23 cellular contexts compared by ENCODE assay signal in genomic region chr14:103897075-103897947, GRCh38. TPM values are rescaled to one million over a fixed set of nuclear protein-coding genes. Genes with fewer than 3 reads are reported as not detected.
DNase-seq lines count a peak whose midpoint lies in the region; ATAC-seq, FAIRE-seq and TF ChIP-seq lines count a peak whose summit lies in the region.
"Had no signal": no experiment of that assay in that cellular context is flagged by ENCODE, and none has a peak within 500 bp of the region (broad histone marks: within the 10 kb centered on the region; RNA-seq: fewer than 3 reads in every experiment).

No MANE protein-coding gene starts in this region.

- no peaks in the 10 kb centered on the region for H3K27me3 ChIP-seq in hepatocyte
- H3K27me3 ChIP-seq in CD4-positive, alpha-beta T cell (ENCODE audit: control insufficient read depth, insufficient read depth, low read length) = no peaks in the 10 kb centered on the region
- H3K27me3 ChIP-seq: brain microvascular endothelial cell, esophagus squamous epithelium, testis had no signal

- 86% methylated on average over 27 of the region's 27 CpGs for WGBS in hepatocyte (ENCODE audit: low lambda C conversion rate, missing lambda C conversion rate)

- ATAC-seq in GM21576 (IDR thresholded peaks at IDR 0.05; ENCODE audit: unreplicated experiment) = no peak
- ATAC-seq in CD4-positive, alpha-beta T cell (ENCODE audit: poor library complexity) = no peak
- ATAC-seq: activated T-cell treated with anti-CD3 and anti-CD28 coated beads, Interleukin-2, amount 50 U/mL, for 72 hours had no signal

- no peak overlapping the region for H2AFZ ChIP-seq in hepatocyte

- DNase-seq in DMS79 (lab: John Stamatoyannopoulos, UW) (peak; percentile 48), RCC 7860 (ENCODE audit: low spot score) (peak; percentile 57), hepatocyte (ENCODE audit: low spot score) (peak; percentile 73), neural crest cell (ENCODE audit: low read depth, low spot score) (no peak), D721Med (ENCODE audit: insufficient read length, low spot score) (no peak), DMS 273 treated with DMSO at 0.1 percent for 48 hours (lab: John Stamatoyannopoulos, UW) (no peak)
- DNase-seq in CD4-positive, alpha-beta T cell = no peak
- DNase-seq: activated CD4-positive, alpha-beta memory T cell treated with anti-CD3 and anti-CD28 coated beads, Interleukin-2, amount 10 ng/mL, durations not matched to agents 7 days and 5 days; activated naive CD8-positive, alpha-beta T cell treated with anti-CD3 and anti-CD28 coated beads for 36 hours; activated T-cell treated with anti-CD3 and anti-CD28 coated beads, Interleukin-2, amount 50 U/mL, for 72 hours; brain microvascular endothelial cell; COR-L47; dermis blood vessel endothelial cell; esophagus squamous epithelium; GF-D8; KG1; NCI-H1048; SHP77 treated with DMSO at 0.1 percent for 48 hours; testis; WERI-Rb-1 had no signal

- peaks cover 4% of the 10 kb centered on the region for H3K9me3 Mint-ChIP-seq in neural crest cell
- H3K9me3 Mint-ChIP-seq in CD4-positive, alpha-beta T cell = no peaks in the 10 kb centered on the region
- H3K9me3 Mint-ChIP-seq: activated naive CD8-positive, alpha-beta T cell treated with anti-CD3 and anti-CD28 coated beads for 36 hours; activated T-cell treated with anti-CD3 and anti-CD28 coated beads, Interleukin-2, amount 50 U/mL, for 72 hours had no signal

- no peaks in the 10 kb centered on the region for H3K27me3 Mint-ChIP-seq in neural crest cell (ENCODE audit: low read depth)
- H3K27me3 Mint-ChIP-seq in CD4-positive, alpha-beta T cell = no peaks in the 10 kb centered on the region
- H3K27me3 Mint-ChIP-seq: activated CD4-positive, alpha-beta memory T cell treated with anti-CD3 and anti-CD28 coated beads, Interleukin-2, amount 10 ng/mL, durations not matched to agents 7 days and 5 days had no signal

- H3K4me1 ChIP-seq in hepatocyte (ENCODE audit: insufficient read depth) = peaks cover 7% of the 10 kb centered on the region

- H3K27ac Mint-ChIP-seq in neural crest cell (ENCODE audit: unreplicated experiment) = peak overlapping the region; percentile 28
- H3K27ac Mint-ChIP-seq in CD4-positive, alpha-beta T cell = no peak overlapping the region
- H3K27ac Mint-ChIP-seq: activated CD4-positive, alpha-beta memory T cell treated with anti-CD3 and anti-CD28 coated beads, Interleukin-2, amount 10 ng/mL, durations not matched to agents 7 days and 5 days; activated naive CD8-positive, alpha-beta T cell treated with anti-CD3 and anti-CD28 coated beads for 36 hours; activated T-cell treated with anti-CD3 and anti-CD28 coated beads, Interleukin-2, amount 50 U/mL, for 72 hours had no signal

- peak overlapping the region; percentile 69 for H3K27ac ChIP-seq in hepatocyte
- no peak overlapping the region for H3K27ac ChIP-seq in CD4-positive, alpha-beta T cell (ENCODE audit: low read depth, low read length)
- H3K27ac ChIP-seq: brain microvascular endothelial cell, testis, WERI-Rb-1 had no signal

- H3K4me3 Mint-ChIP-seq in neural crest cell = no peak overlapping the region
- H3K4me3 Mint-ChIP-seq in CD4-positive, alpha-beta T cell = no peak overlapping the region
- H3K4me3 Mint-ChIP-seq: activated CD4-positive, alpha-beta memory T cell treated with anti-CD3 and anti-CD28 coated beads, Interleukin-2, amount 10 ng/mL, durations not matched to agents 7 days and 5 days; activated naive CD8-positive, alpha-beta T cell treated with anti-CD3 and anti-CD28 coated beads for 36 hours; activated T-cell treated with anti-CD3 and anti-CD28 coated beads, Interleukin-2, amount 50 U/mL, for 72 hours had no signal

- TF ChIP-seq CTCF in hepatocyte (IDR thresholded peaks at IDR 0.05; ENCODE audit: poor library complexity) (no peak), neural crest cell (conservative IDR thresholded peaks at IDR 0.05) (no peak), D721Med (IDR thresholded peaks at IDR 0.05; ENCODE audit: insufficient read depth, missing control alignments) (no peak)
- TF ChIP-seq CTCF in CD4-positive, alpha-beta T cell (IDR thresholded peaks at IDR 0.05) = no peak

- H3K4me1 Mint-ChIP-seq in neural crest cell = no peaks in the 10 kb centered on the region
- H3K4me1 Mint-ChIP-seq in CD4-positive, alpha-beta T cell (ENCODE audit: low read depth) = no peaks in the 10 kb centered on the region

- no peaks in the 10 kb centered on the region for H3K9me2 ChIP-seq in hepatocyte (replicated peaks; ENCODE audit: insufficient read depth)

- FAIRE-seq in RCC 7860 (lab: Jason Lieb, UNC) = peak; percentile 81
- FAIRE-seq in D721Med (lab: Jason Lieb, UNC) = no peak
- FAIRE-seq: islet of Langerhans had no signal

- H3K79me2 ChIP-seq in hepatocyte = no peaks in the 10 kb centered on the region

- no peaks in the 10 kb centered on the region for H4K20me1 ChIP-seq in hepatocyte (ENCODE audit: insufficient read depth, poor library complexity, severe bottlenecking)

- intact Hi-C loops in CD4-positive, alpha-beta T cell (cut with DNase I, micrococcal nuclease) = no loop called here

- CTCF ChIA-PET in CD4-positive, alpha-beta T cell (lab: Charles Lee) = no interaction called here

- H3K9me3 ChIP-seq in hepatocyte (ENCODE audit: low read depth) = no peaks in the 10 kb centered on the region
- no peaks in the 10 kb centered on the region for H3K9me3 ChIP-seq in CD4-positive, alpha-beta T cell (ENCODE audit: control insufficient read depth, low read length)
- H3K9me3 ChIP-seq: esophagus squamous epithelium, testis had no signal

- no peak overlapping the region for H3K4me2 ChIP-seq in hepatocyte

- H3K36me3 Mint-ChIP-seq in neural crest cell (ENCODE audit: low read depth) = peaks cover 3% of the 10 kb centered on the region
- H3K36me3 Mint-ChIP-seq in CD4-positive, alpha-beta T cell (ENCODE audit: low read depth) = no peaks in the 10 kb centered on the region
- H3K36me3 Mint-ChIP-seq: activated naive CD8-positive, alpha-beta T cell treated with anti-CD3 and anti-CD28 coated beads for 36 hours had no signal

- H3K36me3 ChIP-seq in hepatocyte (replicated peaks; ENCODE audit: insufficient read depth, low read depth) = no peaks in the 10 kb centered on the region
- H3K36me3 ChIP-seq: brain microvascular endothelial cell, esophagus squamous epithelium, WERI-Rb-1 had no signal

- no peak overlapping the region for H3K4me3 ChIP-seq in hepatocyte
- H3K4me3 ChIP-seq: esophagus squamous epithelium, testis had no signal

- POLR2A ChIA-PET in CD4-positive, alpha-beta T cell (lab: Charles Lee) = no interaction called here

RNA-seq across cellular contexts. Expression of gene TDRD9, which starts 30.9 kb away (rescaled TPM):
- total RNA-seq in hepatocyte (0.73 and 2.2 TPM in 2 replicates), neural crest cell (not detected in 2 replicates)
- polyA plus RNA-seq in hepatocyte = 1.3 and 2.3 TPM in 2 replicates
- total RNA-seq in CD4-positive, alpha-beta T cell = under 1 TPM; 0.17 to 0.27 TPM
- total RNA-seq: T-helper 1 cell treated with Interleukin-12 subunit alpha and Interleukin-12 subunit beta and Interleukin-4 antibody, amounts not matched to agents 30 ng/mL and 1 ng/mL, for 36 hours had no signal

RNA-seq across cellular contexts. Expression of gene RD3L, which starts 45.0 kb away (rescaled TPM):
- total RNA-seq in hepatocyte (not detected in 2 replicates), neural crest cell (not detected in 2 replicates)
- polyA plus RNA-seq in hepatocyte = not detected in 2 replicates
- not detected for total RNA-seq in CD4-positive, alpha-beta T cell
- total RNA-seq: activated CD4-positive, alpha-beta memory T cell treated with anti-CD3 and anti-CD28 coated beads, Interleukin-2, amount 10 ng/mL, durations not matched to agents 7 days and 5 days; activated naive CD8-positive, alpha-beta T cell treated with anti-CD3 and anti-CD28 coated beads for 36 hours; activated T-cell treated with anti-CD3 and anti-CD28 coated beads, Interleukin-2, amount 50 U/mL, for 72 hours; dermis blood vessel endothelial cell; esophagus squamous epithelium; T-helper 1 cell treated with Interleukin-12 subunit alpha and Interleukin-12 subunit beta and Interleukin-4 antibody, amounts not matched to agents 30 ng/mL and 1 ng/mL, for 36 hours; testis had no signal

RNA-seq across cellular contexts. Expression of gene PPP1R13B, which starts 49.9 kb away (rescaled TPM):
- total RNA-seq in hepatocyte = 8.1 and 9.4 TPM in 2 replicates
- polyA plus RNA-seq in hepatocyte = 20.2 and 20.3 TPM in 2 replicates
- 3.9 and 6.8 TPM in 2 replicates for total RNA-seq in neural crest cell
- 10 to 100 TPM; 14.3 to 14.4 TPM for total RNA-seq in CD4-positive, alpha-beta T cell

Comparison
In these comparisons a context has a peak if more than half of its experiments do, and no peak if none do; other contexts are left out.
1. DNase-seq: peak in DMS79 (single experiment), RCC 7860 (single experiment) and hepatocyte (single experiment); none in neural crest cell (single experiment), D721Med (single experiment), CD4-positive, alpha-beta T cell (0 of 10) and DMS 273 treated with DMSO at 0.1 percent for 48 hours (single experiment).